Comparison of ENCODE assay signal across 15 cellular contexts in genomic region chr9:12680757-12681156, GRCh38. TPM values are rescaled to one million over a fixed set of nuclear protein-coding genes. Genes with fewer than 3 reads are reported as not detected.
"Had no signal": no experiment of that assay in that cellular context is flagged by ENCODE, and none has a peak within 500 bp of the region (broad histone marks: within the 10 kb centered on the region; RNA-seq: fewer than 3 reads in every experiment).

No MANE protein-coding gene starts in this region.

- H3K36me3 ChIP-seq: esophagus muscularis mucosa, heart left ventricle, left lung, stomach, vagina had no signal

- H3K27ac ChIP-seq: esophagus muscularis mucosa, heart left ventricle, left lung, stomach, vagina had no signal

- H3K27ac Mint-ChIP-seq: activated CD4-positive, alpha-beta T cell treated with anti-CD3 and anti-CD28 coated beads, Interleukin-2, amount 10 ng/mL, durations not matched to agents 7 days and 5 days; activated naive CD4-positive, alpha-beta T cell treated with anti-CD3 and anti-CD28 coated beads, Interleukin-2, amount 10 ng/mL, durations not matched to agents 7 days and 5 days; activated T-helper 2 cell treated with anti-CD3 and anti-CD28 coated beads, Interferon-gamma antibody, Interleukin-2, Interleukin-4, amounts not matched to agents 10 μg/mL and 5 μg/mL and 100 μg/mL, durations not matched to agents 14 hours and 24 hours and 36 hours; T-helper 17 cell had no signal

- H3K27me3 ChIP-seq: esophagus muscularis mucosa, heart left ventricle, left lung, stomach, vagina had no signal

- H3K4me3 ChIP-seq: esophagus muscularis mucosa, heart left ventricle, left lung, stomach, vagina had no signal

- H3K4me3 Mint-ChIP-seq: activated CD4-positive, alpha-beta T cell treated with anti-CD3 and anti-CD28 coated beads, Interleukin-2, amount 10 ng/mL, durations not matched to agents 7 days and 5 days; activated naive CD4-positive, alpha-beta T cell treated with anti-CD3 and anti-CD28 coated beads, Interleukin-2, amount 10 ng/mL, durations not matched to agents 7 days and 5 days; brain; T-helper 17 cell had no signal

- H3K4me1 ChIP-seq: esophagus muscularis mucosa, heart left ventricle, left lung, stomach, vagina had no signal

- ATAC-seq: heart left ventricle, left lung, T-helper 17 cell had no signal

- H3K27me3 Mint-ChIP-seq: activated CD4-positive, alpha-beta T cell treated with anti-CD3 and anti-CD28 coated beads, Interleukin-2, amount 10 ng/mL, durations not matched to agents 7 days and 5 days; activated naive CD4-positive, alpha-beta T cell treated with anti-CD3 and anti-CD28 coated beads, Interleukin-2, amount 10 ng/mL, durations not matched to agents 7 days and 5 days; brain; T-helper 17 cell had no signal

- H3K36me3 Mint-ChIP-seq: activated naive CD4-positive, alpha-beta T cell treated with anti-CD3 and anti-CD28 coated beads, Interleukin-2, amount 10 ng/mL, durations not matched to agents 7 days and 5 days; brain had no signal

- DNase-seq: activated CD4-positive, alpha-beta T cell treated with anti-CD3 and anti-CD28 coated beads, Interleukin-2, amount 10 ng/mL, durations not matched to agents 7 days and 5 days; activated CD4-positive, CD25-positive, alpha-beta regulatory T cell; activated CD8-positive, alpha-beta memory T cell treated with anti-CD3 and anti-CD28 coated beads for 24 hours; activated naive CD4-positive, alpha-beta T cell treated with anti-CD3 and anti-CD28 coated beads, Interleukin-2, amount 10 ng/mL, durations not matched to agents 7 days and 5 days; heart left ventricle; left lung; midbrain; stimulated activated CD4-positive, alpha-beta T cell treated with anti-CD3 and anti-CD28 coated beads, Interleukin-4, amount 100 ng/mL, for 4 hours; stomach; T-helper 17 cell had no signal

- H3K4me1 Mint-ChIP-seq: activated CD4-positive, alpha-beta T cell treated with anti-CD3 and anti-CD28 coated beads, Interleukin-2, amount 10 ng/mL, durations not matched to agents 7 days and 5 days; activated naive CD4-positive, alpha-beta T cell treated with anti-CD3 and anti-CD28 coated beads, Interleukin-2, amount 10 ng/mL, durations not matched to agents 7 days and 5 days; T-helper 17 cell had no signal

- H3K9me3 ChIP-seq: esophagus muscularis mucosa, heart left ventricle, left lung, stomach, vagina had no signal

- H3K9me3 Mint-ChIP-seq: activated CD4-positive, alpha-beta T cell treated with anti-CD3 and anti-CD28 coated beads, Interleukin-2, amount 10 ng/mL, durations not matched to agents 7 days and 5 days had no signal

RNA-seq across cellular contexts. Expression of gene TYRP1, which starts 12.4 kb away (rescaled TPM):
- total RNA-seq: activated CD4-positive, alpha-beta T cell treated with anti-CD3 and anti-CD28 coated beads, Interleukin-2, amount 10 ng/mL, durations not matched to agents 7 days and 5 days; activated T-helper 2 cell treated with anti-CD3 and anti-CD28 coated beads, Interferon-gamma antibody, Interleukin-2, Interleukin-4, amounts not matched to agents 10 μg/mL and 5 μg/mL and 100 μg/mL, durations not matched to agents 14 hours and 24 hours and 36 hours; skeletal muscle tissue; T-helper 17 cell; vagina had no signal
